21 cellular contexts compared by ENCODE assay signal in genomic region chr3:25679642-25680302, GRCh38.
"Had no signal": no experiment of that assay in that cellular context is flagged by ENCODE, and none has a peak within 500 bp of the region (broad histone marks: within the 10 kb centered on the region; RNA-seq: fewer than 3 reads in every experiment).

No MANE protein-coding gene starts in this region.

- H3K4me1 ChIP-seq: esophagus muscularis mucosa, gastrocnemius medialis, left ventricle myocardium inferior, lower lobe of right lung, right atrium auricular region, suprapubic skin, upper lobe of right lung, vagina had no signal

- H3K27me3 ChIP-seq: gastrocnemius medialis, right atrium auricular region, stomach, suprapubic skin, tibial nerve, upper lobe of right lung, vagina had no signal

- H3K4me3 ChIP-seq: esophagus muscularis mucosa, gastrocnemius medialis, left ventricle myocardium inferior, lower lobe of right lung, right atrium auricular region, stomach, suprapubic skin, tibial nerve, upper lobe of right lung, vagina had no signal

- DNase-seq: effector memory CD8-positive, alpha-beta T cell; gastrocnemius medialis; glutamatergic neuron; left cardiac atrium; left ventricle myocardium inferior; lower lobe of right lung; mesenchymal stem cell; naive B cell; nephron progenitor cell; small intestine; stimulated activated CD4-positive, alpha-beta T cell treated with anti-CD3 and anti-CD28 coated beads, Interleukin-12 subunit alpha, Interleukin-12 subunit beta, amount 100 ng/mL, for 4 hours; stimulated activated naive CD4-positive, alpha-beta T cell; stomach; upper lobe of right lung had no signal

- H3K27ac ChIP-seq: epithelial cell of prostate, esophagus muscularis mucosa, gastrocnemius medialis, left ventricle myocardium inferior, lower lobe of right lung, right atrium auricular region, stomach, suprapubic skin, upper lobe of right lung, vagina had no signal

- ATAC-seq: effector memory CD8-positive, alpha-beta T cell; gastrocnemius medialis; left cardiac atrium; lower lobe of right lung; upper lobe of right lung had no signal

- FAIRE-seq: keratinocyte, small intestine had no signal

- H3K36me3 ChIP-seq: esophagus muscularis mucosa, gastrocnemius medialis, left ventricle myocardium inferior, lower lobe of right lung, right atrium auricular region, stomach, suprapubic skin, tibial nerve, upper lobe of right lung, vagina had no signal

- H3K9me3 ChIP-seq: esophagus muscularis mucosa, gastrocnemius medialis, left ventricle myocardium inferior, lower lobe of right lung, right atrium auricular region, stomach, suprapubic skin, tibial nerve, upper lobe of right lung, vagina had no signal
